In genomic region chr3:7038394-7038793, GRCh38 we compare ENCODE assay signal across 29 cellular contexts.
"Had no signal": no experiment of that assay in that cellular context is flagged by ENCODE, and none has a peak within 500 bp of the region (broad histone marks: within the 10 kb centered on the region; RNA-seq: fewer than 3 reads in every experiment).

No MANE protein-coding gene starts in this region.

- H3K27me3 ChIP-seq: ascending aorta, breast epithelium, cardiac muscle cell, colonic mucosa, dorsolateral prefrontal cortex had no signal

- DNase-seq: activated CD4-positive, alpha-beta memory T cell treated with anti-CD3 and anti-CD28 coated beads for 36 hours; activated CD4-positive, alpha-beta T cell treated with anti-CD3 and anti-CD28 coated beads for 36 hours; activated CD4-positive, alpha-beta T cell treated with anti-CD3 and anti-CD28 coated beads, Interleukin-2, amount 10 ng/mL, durations not matched to agents 24 days and 14 days; activated CD4-positive, CD25-positive, alpha-beta regulatory T cell; activated CD4-positive, CD25-positive, alpha-beta regulatory T cell treated with anti-CD3 and anti-CD28 coated beads, Interleukin-2, amount 50 U/mL, for 72 hours; activated CD8-positive, alpha-beta memory T cell treated with anti-CD3 and anti-CD28 coated beads, Interleukin-2, amount 10 ng/mL, durations not matched to agents 7 days and 5 days; activated CD8-positive, alpha-beta memory T cell treated with anti-CD3 and anti-CD28 coated beads, Interleukin-2, amount 50 U/mL, for 4 hours; activated CD8-positive, alpha-beta T cell treated with anti-CD3 and anti-CD28 coated beads, Interleukin-2, amount 10 ng/mL, durations not matched to agents 7 days and 5 days; activated gamma-delta T cell; activated naive CD4-positive, alpha-beta T cell; activated naive CD4-positive, alpha-beta T cell treated with anti-CD3 and anti-CD28 coated beads, Interleukin-2, amount 10 ng/mL, durations not matched to agents 7 days and 5 days; activated naive CD8-positive, alpha-beta T cell treated with anti-CD3 and anti-CD28 coated beads, Interleukin-2, amount 10 ng/mL, durations not matched to agents 7 days and 5 days; activated T-cell treated with anti-CD3 and anti-CD28 coated beads, Interleukin-2, amount 50 U/mL, for 1 hour; activated T-cell treated with anti-CD3 and anti-CD28 coated beads, Interleukin-2, amount 50 U/mL, for 48 hours; central memory CD4-positive, alpha-beta T cell; cerebellar nuclear complex; colonic mucosa; dorsolateral prefrontal cortex; effector memory CD4-positive, alpha-beta T cell; endodermal cell; foreskin fibroblast; head of caudate nucleus; T-helper 2 cell had no signal

- H3K27ac ChIP-seq: ascending aorta, breast epithelium, cardiac muscle cell, colonic mucosa, dorsolateral prefrontal cortex had no signal

- H3K36me3 ChIP-seq: ascending aorta, breast epithelium, cardiac muscle cell, colonic mucosa had no signal

- H3K4me1 ChIP-seq: ascending aorta, breast epithelium, colonic mucosa had no signal

- FAIRE-seq: frontal cortex had no signal

- ATAC-seq: activated CD4-positive, alpha-beta T cell treated with anti-CD3 and anti-CD28 coated beads for 36 hours; activated CD8-positive, alpha-beta memory T cell treated with anti-CD3 and anti-CD28 coated beads, Interleukin-2, amount 10 ng/mL, durations not matched to agents 7 days and 5 days; activated CD8-positive, alpha-beta T cell treated with anti-CD3 and anti-CD28 coated beads, Interleukin-2, amount 10 ng/mL, durations not matched to agents 7 days and 5 days; activated naive CD4-positive, alpha-beta T cell treated with anti-CD3 and anti-CD28 coated beads, Interleukin-2, amount 50 U/mL, for 72 hours; esophagus mucosa had no signal

- H3K4me3 ChIP-seq: ascending aorta, breast epithelium, cardiac muscle cell, colonic mucosa, dorsolateral prefrontal cortex had no signal

- H3K9me3 ChIP-seq: ascending aorta, breast epithelium, colonic mucosa had no signal
